2 cellular contexts compared by ENCODE assay signal in the genomic region with DNA sequence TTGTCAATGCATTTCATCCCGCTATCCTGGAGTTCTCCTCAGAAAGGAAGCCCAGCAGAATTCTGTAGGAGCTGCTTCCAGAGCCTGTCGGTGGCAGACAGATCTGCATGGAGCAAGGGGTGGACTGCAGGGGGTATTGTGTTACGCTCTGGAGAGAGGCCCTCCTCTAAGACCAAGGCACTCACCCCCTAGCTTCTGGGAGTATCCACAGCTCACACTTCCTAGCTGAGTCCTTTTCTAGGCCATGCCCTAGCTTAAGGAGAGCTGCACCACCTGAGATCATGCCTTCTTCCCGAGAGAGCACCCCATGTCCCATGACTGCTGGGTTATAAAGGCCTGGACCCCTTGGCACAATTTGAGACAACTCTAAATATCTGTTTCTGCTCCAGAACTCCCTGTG.
A peak's percentile ranks its signal among the peaks of the same experiment; 100 is the strongest.
TF ChIP-seq lines count a peak whose summit lies in the region.

No MANE protein-coding gene starts in this region.

TF ChIP-seq in HEK293, 187 proteins besides CTCF, POLR2A, EP300 and RAD21:
- TF ChIP-seq GLIS1 (tag by site-specific recombination; IDR thresholded peaks at IDR 0.05) (peak; percentile 70), ZNF514 (tag by site-specific recombination; IDR thresholded peaks at IDR 0.05) (no peak)

TF ChIP-seq in HepG2, 621 proteins besides CTCF, POLR2A, EP300 and RAD21:
- TF ChIP-seq, protein P1, sequence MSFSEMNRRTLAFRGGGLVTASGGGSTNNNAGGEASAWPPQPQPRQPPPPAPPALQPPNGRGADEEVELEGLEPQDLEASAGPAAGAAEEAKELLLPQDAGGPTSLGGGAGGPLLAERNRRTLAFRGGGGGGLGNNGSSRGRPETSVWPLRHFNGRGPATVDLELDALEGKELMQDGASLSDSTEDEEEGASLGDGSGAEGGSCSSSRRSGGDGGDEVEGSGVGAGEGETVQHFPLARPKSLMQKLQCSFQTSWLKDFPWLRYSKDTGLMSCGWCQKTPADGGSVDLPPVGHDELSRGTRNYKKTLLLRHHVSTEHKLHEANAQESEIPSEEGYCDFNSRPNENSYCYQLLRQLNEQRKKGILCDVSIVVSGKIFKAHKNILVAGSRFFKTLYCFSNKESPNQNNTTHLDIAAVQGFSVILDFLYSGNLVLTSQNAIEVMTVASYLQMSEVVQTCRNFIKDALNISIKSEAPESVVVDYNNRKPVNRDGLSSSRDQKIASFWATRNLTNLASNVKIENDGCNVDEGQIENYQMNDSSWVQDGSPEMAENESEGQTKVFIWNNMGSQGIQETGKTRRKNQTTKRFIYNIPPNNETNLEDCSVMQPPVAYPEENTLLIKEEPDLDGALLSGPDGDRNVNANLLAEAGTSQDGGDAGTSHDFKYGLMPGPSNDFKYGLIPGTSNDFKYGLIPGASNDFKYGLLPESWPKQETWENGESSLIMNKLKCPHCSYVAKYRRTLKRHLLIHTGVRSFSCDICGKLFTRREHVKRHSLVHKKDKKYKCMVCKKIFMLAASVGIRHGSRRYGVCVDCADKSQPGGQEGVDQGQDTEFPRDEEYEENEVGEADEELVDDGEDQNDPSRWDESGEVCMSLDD (CRISPR knock-in tag; IDR thresholded peaks at IDR 0.05; ENCODE audit: borderline replicate concordance), result no peak
- no peak for TF ChIP-seq NFKB2 (CRISPR knock-in tag; IDR thresholded peaks at IDR 0.05; ENCODE audit: borderline replicate concordance)
- no peak for TF ChIP-seq ZNF607 (CRISPR knock-in tag; IDR thresholded peaks at IDR 0.05; ENCODE audit: borderline replicate concordance)
- no peak for TF ChIP-seq KDM5A (IDR thresholded peaks at IDR 0.05; ENCODE audit: borderline replicate concordance, low read length)
- no peak for TF ChIP-seq JUN (CRISPR knock-in tag; IDR thresholded peaks at IDR 0.05)
- no peak for TF ChIP-seq JUNB (CRISPR knock-in tag; IDR thresholded peaks at IDR 0.05; ENCODE audit: borderline replicate concordance)
- TF ChIP-seq, protein P2, sequence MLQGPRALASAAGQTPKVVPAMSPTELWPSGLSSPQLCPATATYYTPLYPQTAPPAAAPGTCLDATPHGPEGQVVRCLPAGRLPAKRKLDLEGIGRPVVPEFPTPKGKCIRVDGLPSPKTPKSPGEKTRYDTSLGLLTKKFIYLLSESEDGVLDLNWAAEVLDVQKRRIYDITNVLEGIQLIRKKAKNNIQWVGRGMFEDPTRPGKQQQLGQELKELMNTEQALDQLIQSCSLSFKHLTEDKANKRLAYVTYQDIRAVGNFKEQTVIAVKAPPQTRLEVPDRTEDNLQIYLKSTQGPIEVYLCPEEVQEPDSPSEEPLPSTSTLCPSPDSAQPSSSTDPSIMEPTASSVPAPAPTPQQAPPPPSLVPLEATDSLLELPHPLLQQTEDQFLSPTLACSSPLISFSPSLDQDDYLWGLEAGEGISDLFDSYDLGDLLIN (CRISPR knock-in tag; IDR thresholded peaks at IDR 0.05; ENCODE audit: borderline replicate concordance), result no peak
- TF ChIP-seq LCORL (IDR thresholded peaks at IDR 0.05), result no peak
- no peak for TF ChIP-seq LCORL (CRISPR knock-in tag; IDR thresholded peaks at IDR 0.05)
- no peak for TF ChIP-seq FOSL2 (CRISPR knock-in tag; IDR thresholded peaks at IDR 0.05)
- TF ChIP-seq, protein P3, sequence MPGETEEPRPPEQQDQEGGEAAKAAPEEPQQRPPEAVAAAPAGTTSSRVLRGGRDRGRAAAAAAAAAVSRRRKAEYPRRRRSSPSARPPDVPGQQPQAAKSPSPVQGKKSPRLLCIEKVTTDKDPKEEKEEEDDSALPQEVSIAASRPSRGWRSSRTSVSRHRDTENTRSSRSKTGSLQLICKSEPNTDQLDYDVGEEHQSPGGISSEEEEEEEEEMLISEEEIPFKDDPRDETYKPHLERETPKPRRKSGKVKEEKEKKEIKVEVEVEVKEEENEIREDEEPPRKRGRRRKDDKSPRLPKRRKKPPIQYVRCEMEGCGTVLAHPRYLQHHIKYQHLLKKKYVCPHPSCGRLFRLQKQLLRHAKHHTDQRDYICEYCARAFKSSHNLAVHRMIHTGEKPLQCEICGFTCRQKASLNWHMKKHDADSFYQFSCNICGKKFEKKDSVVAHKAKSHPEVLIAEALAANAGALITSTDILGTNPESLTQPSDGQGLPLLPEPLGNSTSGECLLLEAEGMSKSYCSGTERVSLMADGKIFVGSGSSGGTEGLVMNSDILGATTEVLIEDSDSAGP (CRISPR knock-in tag; IDR thresholded peaks at IDR 0.05; ENCODE audit: borderline replicate concordance), result no peak
- TF ChIP-seq, protein P4, sequence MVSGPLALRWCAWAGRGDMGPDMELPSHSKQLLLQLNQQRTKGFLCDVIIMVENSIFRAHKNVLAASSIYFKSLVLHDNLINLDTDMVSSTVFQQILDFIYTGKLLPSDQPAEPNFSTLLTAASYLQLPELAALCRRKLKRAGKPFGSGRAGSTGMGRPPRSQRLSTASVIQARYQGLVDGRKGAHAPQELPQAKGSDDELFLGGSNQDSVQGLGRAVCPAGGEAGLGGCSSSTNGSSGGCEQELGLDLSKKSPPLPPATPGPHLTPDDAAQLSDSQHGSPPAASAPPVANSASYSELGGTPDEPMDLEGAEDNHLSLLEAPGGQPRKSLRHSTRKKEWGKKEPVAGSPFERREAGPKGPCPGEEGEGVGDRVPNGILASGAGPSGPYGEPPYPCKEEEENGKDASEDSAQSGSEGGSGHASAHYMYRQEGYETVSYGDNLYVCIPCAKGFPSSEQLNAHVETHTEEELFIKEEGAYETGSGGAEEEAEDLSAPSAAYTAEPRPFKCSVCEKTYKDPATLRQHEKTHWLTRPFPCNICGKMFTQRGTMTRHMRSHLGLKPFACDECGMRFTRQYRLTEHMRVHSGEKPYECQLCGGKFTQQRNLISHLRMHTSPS (CRISPR knock-in tag; IDR thresholded peaks at IDR 0.05; ENCODE audit: low read depth), result no peak
- TF ChIP-seq ZNF558 (CRISPR knock-in tag; IDR thresholded peaks at IDR 0.05; ENCODE audit: borderline replicate concordance), result no peak
- TF ChIP-seq EHMT2 (IDR thresholded peaks at IDR 0.05; ENCODE audit: borderline replicate concordance, low read depth, low read length), result no peak
- no peak for TF ChIP-seq ZNF225 (CRISPR knock-in tag; IDR thresholded peaks at IDR 0.05)
- no peak for TF ChIP-seq BORCS8-MEF2B (CRISPR knock-in tag; IDR thresholded peaks at IDR 0.05)
- TF ChIP-seq, protein P5, sequence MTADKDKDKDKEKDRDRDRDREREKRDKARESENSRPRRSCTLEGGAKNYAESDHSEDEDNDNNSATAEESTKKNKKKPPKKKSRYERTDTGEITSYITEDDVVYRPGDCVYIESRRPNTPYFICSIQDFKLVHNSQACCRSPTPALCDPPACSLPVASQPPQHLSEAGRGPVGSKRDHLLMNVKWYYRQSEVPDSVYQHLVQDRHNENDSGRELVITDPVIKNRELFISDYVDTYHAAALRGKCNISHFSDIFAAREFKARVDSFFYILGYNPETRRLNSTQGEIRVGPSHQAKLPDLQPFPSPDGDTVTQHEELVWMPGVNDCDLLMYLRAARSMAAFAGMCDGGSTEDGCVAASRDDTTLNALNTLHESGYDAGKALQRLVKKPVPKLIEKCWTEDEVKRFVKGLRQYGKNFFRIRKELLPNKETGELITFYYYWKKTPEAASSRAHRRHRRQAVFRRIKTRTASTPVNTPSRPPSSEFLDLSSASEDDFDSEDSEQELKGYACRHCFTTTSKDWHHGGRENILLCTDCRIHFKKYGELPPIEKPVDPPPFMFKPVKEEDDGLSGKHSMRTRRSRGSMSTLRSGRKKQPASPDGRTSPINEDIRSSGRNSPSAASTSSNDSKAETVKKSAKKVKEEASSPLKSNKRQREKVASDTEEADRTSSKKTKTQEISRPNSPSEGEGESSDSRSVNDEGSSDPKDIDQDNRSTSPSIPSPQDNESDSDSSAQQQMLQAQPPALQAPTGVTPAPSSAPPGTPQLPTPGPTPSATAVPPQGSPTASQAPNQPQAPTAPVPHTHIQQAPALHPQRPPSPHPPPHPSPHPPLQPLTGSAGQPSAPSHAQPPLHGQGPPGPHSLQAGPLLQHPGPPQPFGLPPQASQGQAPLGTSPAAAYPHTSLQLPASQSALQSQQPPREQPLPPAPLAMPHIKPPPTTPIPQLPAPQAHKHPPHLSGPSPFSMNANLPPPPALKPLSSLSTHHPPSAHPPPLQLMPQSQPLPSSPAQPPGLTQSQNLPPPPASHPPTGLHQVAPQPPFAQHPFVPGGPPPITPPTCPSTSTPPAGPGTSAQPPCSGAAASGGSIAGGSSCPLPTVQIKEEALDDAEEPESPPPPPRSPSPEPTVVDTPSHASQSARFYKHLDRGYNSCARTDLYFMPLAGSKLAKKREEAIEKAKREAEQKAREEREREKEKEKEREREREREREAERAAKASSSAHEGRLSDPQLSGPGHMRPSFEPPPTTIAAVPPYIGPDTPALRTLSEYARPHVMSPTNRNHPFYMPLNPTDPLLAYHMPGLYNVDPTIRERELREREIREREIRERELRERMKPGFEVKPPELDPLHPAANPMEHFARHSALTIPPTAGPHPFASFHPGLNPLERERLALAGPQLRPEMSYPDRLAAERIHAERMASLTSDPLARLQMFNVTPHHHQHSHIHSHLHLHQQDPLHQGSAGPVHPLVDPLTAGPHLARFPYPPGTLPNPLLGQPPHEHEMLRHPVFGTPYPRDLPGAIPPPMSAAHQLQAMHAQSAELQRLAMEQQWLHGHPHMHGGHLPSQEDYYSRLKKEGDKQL (CRISPR knock-in tag; IDR thresholded peaks at IDR 0.05; ENCODE audit: low read depth), result no peak
- TF ChIP-seq, protein P6, sequence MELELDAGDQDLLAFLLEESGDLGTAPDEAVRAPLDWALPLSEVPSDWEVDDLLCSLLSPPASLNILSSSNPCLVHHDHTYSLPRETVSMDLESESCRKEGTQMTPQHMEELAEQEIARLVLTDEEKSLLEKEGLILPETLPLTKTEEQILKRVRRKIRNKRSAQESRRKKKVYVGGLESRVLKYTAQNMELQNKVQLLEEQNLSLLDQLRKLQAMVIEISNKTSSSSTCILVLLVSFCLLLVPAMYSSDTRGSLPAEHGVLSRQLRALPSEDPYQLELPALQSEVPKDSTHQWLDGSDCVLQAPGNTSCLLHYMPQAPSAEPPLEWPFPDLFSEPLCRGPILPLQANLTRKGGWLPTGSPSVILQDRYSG (CRISPR knock-in tag; IDR thresholded peaks at IDR 0.05), result no peak
- TF ChIP-seq, protein P7, sequence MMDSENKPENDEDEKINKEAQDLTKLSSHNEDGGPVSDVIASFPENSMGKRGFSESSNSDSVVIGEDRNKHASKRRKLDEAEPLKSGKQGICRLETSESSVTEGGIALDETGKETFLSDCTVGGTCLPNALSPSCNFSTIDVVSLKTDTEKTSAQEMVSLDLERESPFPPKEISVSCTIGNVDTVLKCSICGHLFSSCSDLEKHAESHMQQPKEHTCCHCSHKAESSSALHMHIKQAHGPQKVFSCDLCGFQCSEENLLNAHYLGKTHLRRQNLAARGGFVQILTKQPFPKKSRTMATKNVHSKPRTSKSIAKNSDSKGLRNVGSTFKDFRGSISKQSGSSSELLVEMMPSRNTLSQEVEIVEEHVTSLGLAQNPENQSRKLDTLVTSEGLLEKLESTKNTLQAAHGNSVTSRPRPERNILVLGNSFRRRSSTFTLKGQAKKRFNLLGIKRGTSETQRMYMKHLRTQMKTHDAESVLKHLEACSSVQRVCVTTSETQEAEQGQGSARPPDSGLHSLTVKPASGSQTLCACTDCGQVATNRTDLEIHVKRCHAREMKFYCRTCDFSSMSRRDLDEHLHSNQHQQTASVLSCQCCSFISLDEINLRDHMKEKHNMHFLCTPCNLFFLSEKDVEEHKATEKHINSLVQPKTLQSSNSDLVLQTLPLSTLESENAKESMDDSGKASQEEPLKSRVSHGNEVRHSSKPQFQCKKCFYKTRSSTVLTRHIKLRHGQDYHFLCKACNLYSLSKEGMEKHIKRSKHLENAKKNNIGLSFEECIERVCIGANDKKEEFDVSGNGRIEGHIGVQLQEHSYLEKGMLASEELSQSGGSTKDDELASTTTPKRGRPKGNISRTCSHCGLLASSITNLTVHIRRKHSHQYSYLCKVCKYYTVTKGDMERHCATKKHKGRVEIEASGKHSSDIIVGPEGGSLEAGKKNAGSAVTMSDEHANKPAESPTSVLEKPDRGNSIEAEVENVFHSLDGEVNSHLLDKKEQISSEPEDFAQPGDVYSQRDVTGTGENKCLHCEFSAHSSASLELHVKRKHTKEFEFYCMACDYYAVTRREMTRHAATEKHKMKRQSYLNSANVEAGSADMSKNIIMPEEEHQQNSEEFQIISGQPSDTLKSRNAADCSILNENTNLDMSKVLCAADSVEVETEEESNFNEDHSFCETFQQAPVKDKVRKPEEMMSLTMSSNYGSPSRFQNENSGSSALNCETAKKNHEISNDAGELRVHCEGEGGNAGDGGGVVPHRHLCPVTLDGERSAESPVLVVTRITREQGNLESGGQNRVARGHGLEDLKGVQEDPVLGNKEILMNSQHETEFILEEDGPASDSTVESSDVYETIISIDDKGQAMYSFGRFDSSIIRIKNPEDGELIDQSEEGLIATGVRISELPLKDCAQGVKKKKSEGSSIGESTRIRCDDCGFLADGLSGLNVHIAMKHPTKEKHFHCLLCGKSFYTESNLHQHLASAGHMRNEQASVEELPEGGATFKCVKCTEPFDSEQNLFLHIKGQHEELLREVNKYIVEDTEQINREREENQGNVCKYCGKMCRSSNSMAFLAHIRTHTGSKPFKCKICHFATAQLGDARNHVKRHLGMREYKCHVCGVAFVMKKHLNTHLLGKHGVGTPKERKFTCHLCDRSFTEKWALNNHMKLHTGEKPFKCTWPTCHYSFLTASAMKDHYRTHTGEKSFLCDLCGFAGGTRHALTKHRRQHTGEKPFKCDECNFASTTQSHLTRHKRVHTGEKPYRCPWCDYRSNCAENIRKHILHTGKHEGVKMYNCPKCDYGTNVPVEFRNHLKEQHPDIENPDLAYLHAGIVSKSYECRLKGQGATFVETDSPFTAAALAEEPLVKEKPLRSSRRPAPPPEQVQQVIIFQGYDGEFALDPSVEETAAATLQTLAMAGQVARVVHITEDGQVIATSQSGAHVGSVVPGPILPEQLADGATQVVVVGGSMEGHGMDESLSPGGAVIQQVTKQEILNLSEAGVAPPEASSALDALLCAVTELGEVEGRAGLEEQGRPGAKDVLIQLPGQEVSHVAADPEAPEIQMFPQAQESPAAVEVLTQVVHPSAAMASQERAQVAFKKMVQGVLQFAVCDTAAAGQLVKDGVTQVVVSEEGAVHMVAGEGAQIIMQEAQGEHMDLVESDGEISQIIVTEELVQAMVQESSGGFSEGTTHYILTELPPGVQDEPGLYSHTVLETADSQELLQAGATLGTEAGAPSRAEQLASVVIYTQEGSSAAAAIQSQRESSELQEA (CRISPR knock-in tag; IDR thresholded peaks at IDR 0.05; ENCODE audit: not compliant biosample characterization), result no peak
- no peak for TF ChIP-seq ZNF24 (IDR thresholded peaks at IDR 0.05)
